ENCODE assay signal across 8 cellular contexts in genomic region chr3:150603090-150603887, GRCh38. TPM values are rescaled to one million over a fixed set of nuclear protein-coding genes. Genes with fewer than 3 reads are reported as not detected.
DNase-seq lines count a peak whose midpoint lies in the region; ATAC-seq, FAIRE-seq and TF ChIP-seq lines count a peak whose summit lies in the region.

A gene with protein sequence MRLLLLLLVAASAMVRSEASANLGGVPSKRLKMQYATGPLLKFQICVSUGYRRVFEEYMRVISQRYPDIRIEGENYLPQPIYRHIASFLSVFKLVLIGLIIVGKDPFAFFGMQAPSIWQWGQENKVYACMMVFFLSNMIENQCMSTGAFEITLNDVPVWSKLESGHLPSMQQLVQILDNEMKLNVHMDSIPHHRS (plus strand): TSS chr3:150603321. CDS start chr3:150603363, 42 bp downstream.

- peak within 1 kb of the TSS; percentile 86 to 89 (median 86) for H3K4me3 ChIP-seq in HepG2 (replicated peaks in 1 of 3; ENCODE audit: insufficient read depth in 1 of 3, low read depth in 2 of 3, low read length in 3 of 3)

- H3K27me3 ChIP-seq in HepG2 (ENCODE audit: control insufficient read depth in 1 of 2, insufficient read depth in 2 of 2, low read length in 2 of 2) = no peaks in the 10 kb centered on the region

- H3K27ac ChIP-seq in C4-2B (peak within 1 kb of the TSS; percentile 93), HepG2 (ENCODE audit: extremely low read length, insufficient read depth, low read length) (peak within 1 kb of the TSS; percentile 91)

- CTCF ChIA-PET in HepG2 (lab: Yijun Ruan, JAX; ENCODE audit: low intra/inter-chr PET ratio, low total read pairs) = no interaction called here

- peaks cover 66% of the 10 kb centered on the region for H3K79me2 ChIP-seq in HepG2 (ENCODE audit: insufficient read depth, low read length)

- no TSS peak for BruUV-seq in HepG2 (replicated peaks; lab: Mats Ljungman, UMichigan)

- DNase-seq in NCI-H748 treated with DMSO at 0.1 percent for 48 hours (lab: John Stamatoyannopoulos, UW) (peak; percentile 77), HepG2 (ENCODE audit: low spot score) (peak; percentile 92)
- DNase-seq in activated CD4-positive, alpha-beta T cell treated with anti-CD3 and anti-CD28 coated beads, Interleukin-2, amount 50 U/mL, for 24 hours (ENCODE audit: low read depth in 1 of 2, low spot score in 1 of 2) = peak; percentile 88 to 93
- DNase-seq in stimulated activated CD4-positive, alpha-beta T cell treated with anti-CD3 and anti-CD28 coated beads, Interleukin-4, amount 100 ng/mL, for 1 hour = peak; percentile 92

- H3K9ac ChIP-seq in HepG2 (ENCODE audit: insufficient read depth, low read depth, low read length) = peak within 1 kb of the TSS; percentile 89

- no peaks in the 10 kb centered on the region for H3K9me3 Mint-ChIP-seq in dendritic cell treated with granulocyte-macrophage colony-stimulating factor and Interleukin-4, amounts not matched to agents 40 ng/mL and 50 ng/mL, for 4 days

- H3K27ac Mint-ChIP-seq in dendritic cell treated with granulocyte-macrophage colony-stimulating factor and Interleukin-4, amounts not matched to agents 40 ng/mL and 50 ng/mL, for 4 days = peak within 1 kb of the TSS; percentile 95

- peaks cover 66% of the 10 kb centered on the region for H3K4me1 Mint-ChIP-seq in dendritic cell treated with granulocyte-macrophage colony-stimulating factor and Interleukin-4, amounts not matched to agents 40 ng/mL and 50 ng/mL, for 4 days (ENCODE audit: low read depth)

- POLR2A ChIA-PET in HepG2 (lab: Yijun Ruan, JAX) = interaction anchor here (0.6 to 1.9 kb wide), 15 partner anchors 9 to 194 kb away, joined by 3 to 21 read pairs (median 4); partner anchors contain the start of genes EIF2A, ERICH6, SERP1 and SIAH2

- in situ Hi-C loops in HepG2 (cut with HindIII; ENCODE audit: extremely low pct_ligation_motif_present, low pct_unique_long_range_greater_than_20kb) = loop anchor here (5.0 kb wide), 1 partner anchor 56 kb away; the partner anchor contains the start of genes EIF2A and SERP1

- no peak for TF ChIP-seq EP300 in HepG2 (IDR thresholded peaks at IDR 0.05; ENCODE audit: low read depth in 2 of 2, low read length in 2 of 2)
- TF ChIP-seq EP300 in HepG2 (CRISPR knock-in tag; IDR thresholded peaks at IDR 0.05; ENCODE audit: borderline replicate concordance) = no peak; the same call in 1 of the 2 replicates

- H3K4me1 ChIP-seq in HepG2 (ENCODE audit: insufficient read depth, low read length) = peaks cover 57% of the 10 kb centered on the region

- peaks cover 14% of the 10 kb centered on the region for H4K20me1 ChIP-seq in HepG2 (ENCODE audit: insufficient read depth, low read length)

- peaks cover 38% of the 10 kb centered on the region for H3K36me3 Mint-ChIP-seq in dendritic cell treated with granulocyte-macrophage colony-stimulating factor and Interleukin-4, amounts not matched to agents 40 ng/mL and 50 ng/mL, for 4 days (ENCODE audit: low read depth)

- ATAC-seq in GM19351 (IDR thresholded peaks at IDR 0.05; ENCODE audit: unreplicated experiment) = peak; percentile 51
- ATAC-seq in HG03521 (IDR thresholded peaks at IDR 0.05; ENCODE audit: unreplicated experiment) = peak; percentile 64
- peak; percentile 95 for ATAC-seq in HepG2

- H2AFZ ChIP-seq in HepG2 (ENCODE audit: low read length) = peak within 1 kb of the TSS; percentile 97

- TF ChIP-seq CTCF in C4-2B (conservative IDR thresholded peaks at IDR 0.05) (peak; percentile 49), HepG2 (CRISPR knock-in tag; IDR thresholded peaks at IDR 0.05) (peak; percentile 29)

- H3K27me3 Mint-ChIP-seq in dendritic cell treated with granulocyte-macrophage colony-stimulating factor and Interleukin-4, amounts not matched to agents 40 ng/mL and 50 ng/mL, for 4 days = no peaks in the 10 kb centered on the region

- 0% methylated on average over 33 of the region's 64 CpGs for whole genome bisulfite sequencing in HepG2 (ENCODE audit: low lambda C conversion rate)

- H3K4me3 Mint-ChIP-seq in dendritic cell treated with granulocyte-macrophage colony-stimulating factor and Interleukin-4, amounts not matched to agents 40 ng/mL and 50 ng/mL, for 4 days = peak within 1 kb of the TSS; percentile 90

- intact Hi-C loops in dendritic cell treated with granulocyte-macrophage colony-stimulating factor and Interleukin-4, amounts not matched to agents 40 ng/mL and 50 ng/mL, for 4 days (cut with micrococcal nuclease) = no loop called here
- intact Hi-C loops in HepG2 (cut with micrococcal nuclease; ENCODE audit: unreplicated experiment) = no loop called here

- no peaks in the 10 kb centered on the region for H3K9me3 ChIP-seq in HepG2 (ENCODE audit: low read length)

- 0 out of 2 replicates have a peak, but pooled peaks have one; percentile 35 for TF ChIP-seq RAD21 in HepG2 (CRISPR knock-in tag; IDR thresholded peaks at IDR 0.05)

- H3K36me3 ChIP-seq in HepG2 (replicated peaks in 1 of 2; ENCODE audit: control insufficient read depth in 1 of 2, insufficient read depth in 2 of 2, low read length in 2 of 2) = no peaks in the 10 kb centered on the region; a peak in 1 of 5 replicates

- peak within 1 kb of the TSS; percentile 79 for H3K4me2 ChIP-seq in HepG2 (ENCODE audit: low read depth, low read length)

- FAIRE-seq in HepG2 (lab: Jason Lieb, UNC) = peak; percentile 63

- TF ChIP-seq POLR2A in HepG2 (IDR thresholded peaks at IDR 0.05; ENCODE audit: insufficient read depth in 1 of 2, low read depth in 2 of 2, low read length in 2 of 2) = peak; percentile 95

TF ChIP-seq in HepG2, 621 proteins besides CTCF, POLR2A, EP300 and RAD21 (continues in another document):
- no peak for TF ChIP-seq ZNF44 (CRISPR knock-in tag; IDR thresholded peaks at IDR 0.05)
- TF ChIP-seq ZNF563 (CRISPR knock-in tag; IDR thresholded peaks at IDR 0.05) = peak; percentile 91
- no peak for TF ChIP-seq ZNF646 (CRISPR knock-in tag; IDR thresholded peaks at IDR 0.05)
- TF ChIP-seq ZSCAN30 (CRISPR knock-in tag; IDR thresholded peaks at IDR 0.05) = peak; percentile 96

RNA-seq across cellular contexts. Expression of the gene that starts here (rescaled TPM):
- total RNA-seq in HepG2 (2016; rRNA removed; fragmentation: Illumina TruSeq; extraction: Trizol) = 106 and 122 TPM in 2 replicates
- 22.6 and 24.8 TPM in 2 replicates for total RNA-seq in HepG2 (2016; cell fraction: cytosol; rRNA removed; fragmentation: Illumina TruSeq; extraction: Trizol; ENCODE audit: low read depth)
- 109 and 124 TPM in 2 replicates for total RNA-seq in HepG2 (2016; cell fraction: insoluble cytoplasmic fraction; rRNA removed; fragmentation: Illumina TruSeq; extraction: Trizol)
- total RNA-seq in HepG2 (2016; cell fraction: membrane; rRNA removed; fragmentation: Illumina TruSeq; extraction: Trizol) = 57.8 and 63.8 TPM in 2 replicates
- 67.7 and 88.4 TPM in 2 replicates for total RNA-seq in HepG2 (2016; cell fraction: nucleus; rRNA removed; fragmentation: Illumina TruSeq; extraction: Trizol)
- polyA plus RNA-seq in HepG2 (2011; rRNA removed) = 234 and 273 TPM in 2 replicates
- polyA plus RNA-seq in HepG2 (2011; cell fraction: cytosol; rRNA removed) = 115 and 155 TPM in 2 replicates
- 44.2 and 52.8 TPM in 2 replicates for polyA plus RNA-seq in HepG2 (2011; cell fraction: nucleus; rRNA removed)
- 41.0 and 52.5 TPM in 2 replicates for polyA plus RNA-seq in HepG2 (2012)
- polyA plus RNA-seq in HepG2 (2016; cell fraction: cytosol; fragmentation: Illumina TruSeq; extraction: Trizol; ENCODE audit: low read depth) = 10.6 and 12.5 TPM in 2 replicates
- polyA plus RNA-seq in HepG2 (2016; cell fraction: insoluble cytoplasmic fraction; fragmentation: Illumina TruSeq; extraction: Trizol; ENCODE audit: low read depth) = 86.8 and 91.6 TPM in 2 replicates
- 39.2 and 39.5 TPM in 2 replicates for polyA plus RNA-seq in HepG2 (2016; cell fraction: membrane; fragmentation: Illumina TruSeq; extraction: Trizol; ENCODE audit: low read depth)
- 107 and 110 TPM in 2 replicates for polyA plus RNA-seq in HepG2 (2016; cell fraction: nucleus; fragmentation: Illumina TruSeq; extraction: Trizol; ENCODE audit: insufficient read depth, low read depth)
- 144 and 312 TPM in 2 replicates for polyA minus RNA-seq in HepG2 (2011; rRNA and poly(A)+ RNA removed; ENCODE audit: low replicate concordance)
- polyA minus RNA-seq in HepG2 (2011; cell fraction: cytosol; rRNA and poly(A)+ RNA removed) = 62.6 and 74.9 TPM in 2 replicates
- 42.1 and 48.0 TPM in 2 replicates for polyA minus RNA-seq in HepG2 (2011; cell fraction: nucleus; rRNA and poly(A)+ RNA removed)

Comparison
In these comparisons a context has a peak if more than half of its experiments do, and no peak if none do; other contexts are left out.
1. Peak in every context shown above with its lines: DNase-seq, ATAC-seq, H3K4me3 ChIP-seq and H3K27ac ChIP-seq.